16 cellular contexts compared by ENCODE assay signal in the genomic region with DNA sequence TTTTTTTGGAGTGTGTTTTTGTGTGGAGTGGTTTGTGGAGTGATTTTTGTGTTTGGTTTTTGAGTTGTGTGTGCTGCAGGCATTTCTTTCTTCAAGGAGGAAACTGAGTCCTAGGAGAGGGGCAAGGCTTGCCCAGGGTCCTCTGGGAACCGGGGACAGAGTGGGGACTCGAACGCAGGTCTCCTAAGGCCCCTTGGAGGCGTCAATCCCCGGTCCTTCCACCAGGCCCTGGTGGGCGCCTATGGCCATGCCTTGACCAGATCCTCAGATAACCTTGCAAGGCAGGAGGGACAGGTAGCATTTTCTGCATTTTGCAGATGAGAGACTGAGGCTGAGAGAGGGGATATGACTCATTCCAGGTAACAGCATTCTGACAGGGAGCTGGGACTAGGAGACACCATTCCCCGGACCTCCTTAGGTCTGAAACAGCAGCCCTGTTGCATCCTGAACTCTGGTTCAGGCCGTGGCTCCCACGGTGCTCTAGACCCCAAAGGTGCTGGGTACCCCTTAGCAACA. TPM values are rescaled to one million over a fixed set of nuclear protein-coding genes. Genes with fewer than 3 reads are reported as not detected.
A peak's percentile ranks its signal among the peaks of the same experiment; 100 is the strongest.
DNase-seq lines count a peak whose midpoint lies in the region; TF ChIP-seq lines count a peak whose summit lies in the region.
"Had no signal": no experiment of that assay in that cellular context is flagged by ENCODE, and none has a peak within 500 bp of the region (broad histone marks: within the 10 kb centered on the region; RNA-seq: fewer than 3 reads in every experiment).

No MANE protein-coding gene starts in this region.

- DNase-seq in endodermal cell (no peak), mesendoderm (peak; percentile 6), ovary (no peak), putamen (ENCODE audit: low spot score) (no peak), NCI-H1436 treated with DMSO at 0.1 percent for 48 hours (lab: John Stamatoyannopoulos, UW) (no peak)
- DNase-seq in T-helper 2 cell treated with Interferon-gamma antibody and Interleukin-4, amounts not matched to agents 5 μg/mL and 100 μg/mL, for 36 hours (ENCODE audit: low spot score), result no peak
- DNase-seq: CD8-positive, alpha-beta T cell; COR-L47; DMS53; GF-D8; H9 had no signal

- H3K9me3 ChIP-seq in BLaER1, result no peaks in the 10 kb centered on the region
- no peaks in the 10 kb centered on the region for H3K9me3 ChIP-seq in Loucy (ENCODE audit: insufficient read depth, low read depth, low read length)
- H3K9me3 ChIP-seq in endodermal cell (ENCODE audit: control insufficient read depth, low read length), result no peaks in the 10 kb centered on the region
- H3K9me3 ChIP-seq in ovary, result no peaks in the 10 kb centered on the region

- H3K27me3 Mint-ChIP-seq in endodermal cell (ENCODE audit: insufficient read depth), result no peaks in the 10 kb centered on the region
- H3K27me3 Mint-ChIP-seq in T-helper 2 cell treated with Interferon-gamma antibody and Interleukin-4, amounts not matched to agents 5 μg/mL and 100 μg/mL, for 36 hours (ENCODE audit: low read depth), result peaks cover 9% of the 10 kb centered on the region
- H3K27me3 Mint-ChIP-seq: B cell had no signal

- H3K4ac ChIP-seq in mesendoderm (ENCODE audit: low read depth, low read length), result no peak overlapping the region

- no peak overlapping the region for H2BK120ac ChIP-seq in mesendoderm (ENCODE audit: low read depth, low read length)

- no peak for TF ChIP-seq POLR2A in ovary (IDR thresholded peaks at IDR 0.05)

- H3K4me3 ChIP-seq in BLaER1 (no peak overlapping the region), Loucy (ENCODE audit: low read length, poor library complexity, severe bottlenecking) (no peak overlapping the region), endodermal cell (ENCODE audit: low read length) (no peak overlapping the region), mesendoderm (ENCODE audit: low read length) (no peak overlapping the region), ovary (no peak overlapping the region)
- H3K4me3 ChIP-seq: GM23338 had no signal

- H3K36me3 ChIP-seq in BLaER1 (no peaks in the 10 kb centered on the region), Loucy (ENCODE audit: insufficient read depth, low read length) (no peaks in the 10 kb centered on the region), endodermal cell (ENCODE audit: control insufficient read depth, insufficient read depth, low read length) (no peaks in the 10 kb centered on the region), mesendoderm (ENCODE audit: control insufficient read depth, insufficient read depth, low read length) (no peaks in the 10 kb centered on the region), ovary (no peaks in the 10 kb centered on the region)

- H3K18ac ChIP-seq in mesendoderm (ENCODE audit: low read length), result no peak overlapping the region

- H3K4me1 ChIP-seq in BLaER1 (peaks cover 43% of the 10 kb centered on the region), Loucy (ENCODE audit: insufficient read depth, low read length, poor library complexity, severe bottlenecking) (peaks cover 15% of the 10 kb centered on the region), endodermal cell (ENCODE audit: control insufficient read depth, insufficient read depth, low read length) (peaks cover 8% of the 10 kb centered on the region), mesendoderm (ENCODE audit: control insufficient read depth, low read depth, low read length) (peaks cover 9% of the 10 kb centered on the region), ovary (ENCODE audit: insufficient read depth) (no peaks in the 10 kb centered on the region)

- 0 out of 2 replicates have a peak overlapping the region, but pooled peaks have one; percentile 10 for H3K9ac ChIP-seq in BLaER1
- peak overlapping the region; percentile 26 for H3K9ac ChIP-seq in Loucy (ENCODE audit: low read depth, low read length, poor library complexity, severe bottlenecking)
- H3K9ac ChIP-seq in endodermal cell (ENCODE audit: extremely low read depth, low read length, poor library complexity, severe bottlenecking), result no peak overlapping the region
- H3K9ac ChIP-seq in mesendoderm (ENCODE audit: low read length), result no peak overlapping the region

- H3K23ac ChIP-seq in mesendoderm (ENCODE audit: low read length), result no peak overlapping the region

- H3K4me1 Mint-ChIP-seq in endodermal cell, result peaks cover 22% of the 10 kb centered on the region
- no peaks in the 10 kb centered on the region for H3K4me1 Mint-ChIP-seq in T-helper 2 cell treated with Interferon-gamma antibody and Interleukin-4, amounts not matched to agents 5 μg/mL and 100 μg/mL, for 36 hours (ENCODE audit: low read depth)
- H3K4me1 Mint-ChIP-seq: B cell, CD14-positive monocyte had no signal

- TF ChIP-seq CTCF in Loucy (conservative IDR thresholded peaks at IDR 0.05; ENCODE audit: low read length), result no peak
- TF ChIP-seq CTCF in endodermal cell (conservative IDR thresholded peaks at IDR 0.05), result no peak
- no peak for TF ChIP-seq CTCF in ovary (IDR thresholded peaks at IDR 0.05)

- H3K9me3 Mint-ChIP-seq in endodermal cell, result no peaks in the 10 kb centered on the region
- H3K9me3 Mint-ChIP-seq in T-helper 2 cell treated with Interferon-gamma antibody and Interleukin-4, amounts not matched to agents 5 μg/mL and 100 μg/mL, for 36 hours, result no peaks in the 10 kb centered on the region
- H3K9me3 Mint-ChIP-seq: CD14-positive monocyte; CD8-positive, alpha-beta T cell; GM23338 had no signal

- H4K8ac ChIP-seq in mesendoderm (ENCODE audit: low read depth, low read length), result no peak overlapping the region

- no peaks in the 10 kb centered on the region for H3K9me2 ChIP-seq in Loucy (replicated peaks; ENCODE audit: low read depth, low read length)

- H3K56ac ChIP-seq in mesendoderm (ENCODE audit: low read length), result no peak overlapping the region

- H3K79me1 ChIP-seq in mesendoderm (ENCODE audit: low read length), result no peaks in the 10 kb centered on the region

- H3K27ac ChIP-seq in BLaER1, result no peak overlapping the region
- no peak overlapping the region for H3K27ac ChIP-seq in endodermal cell (ENCODE audit: low read depth, low read length)
- no peak overlapping the region for H3K27ac ChIP-seq in mesendoderm (ENCODE audit: low read depth, low read length)
- no peak overlapping the region for H3K27ac ChIP-seq in ovary

- H3K79me2 ChIP-seq in Loucy (ENCODE audit: insufficient read depth, low read length) (no peaks in the 10 kb centered on the region), mesendoderm (ENCODE audit: control insufficient read depth, insufficient read depth, low read length) (no peaks in the 10 kb centered on the region)

- H4K20me1 ChIP-seq in BLaER1 (no peaks in the 10 kb centered on the region), Loucy (ENCODE audit: insufficient read depth, low read length, poor library complexity, severe bottlenecking) (no peaks in the 10 kb centered on the region)

- no peaks in the 10 kb centered on the region for H3K36me3 Mint-ChIP-seq in endodermal cell (ENCODE audit: low read depth)
- H3K36me3 Mint-ChIP-seq in T-helper 2 cell treated with Interferon-gamma antibody and Interleukin-4, amounts not matched to agents 5 μg/mL and 100 μg/mL, for 36 hours (ENCODE audit: low read depth), result no peaks in the 10 kb centered on the region
- H3K36me3 Mint-ChIP-seq: CD14-positive monocyte; CD8-positive, alpha-beta T cell had no signal

- H3K4me3 Mint-ChIP-seq in endodermal cell, result no peak overlapping the region
- H3K4me3 Mint-ChIP-seq in T-helper 2 cell treated with Interferon-gamma antibody and Interleukin-4, amounts not matched to agents 5 μg/mL and 100 μg/mL, for 36 hours, result no peak overlapping the region
- H3K4me3 Mint-ChIP-seq: B cell; CD14-positive monocyte; CD8-positive, alpha-beta T cell; GM23338; H9 had no signal

- no peak overlapping the region for H2BK5ac ChIP-seq in mesendoderm (ENCODE audit: low read length)

- 80 to 89% methylated on average over 4 to 9 of the region's 9 CpGs for WGBS in endodermal cell (ENCODE audit: insufficient coverage in 1 of 2, insufficient read length in 1 of 2), 2 experiments
- WGBS in mesendoderm (ENCODE audit: extremely low coverage, insufficient coverage, low lambda C conversion rate), result no CpG with 5 or more reads among the region's 9 CpGs
- 91 to 97% (median 93%) methylated on average over 9 of the region's 9 CpGs for WGBS in ovary, 3 donors

- H3K27me3 ChIP-seq in BLaER1 (no peaks in the 10 kb centered on the region), Loucy (ENCODE audit: insufficient read depth, low read length, poor library complexity, severe bottlenecking) (no peaks in the 10 kb centered on the region), endodermal cell (ENCODE audit: control insufficient read depth, insufficient read depth, low read length, poor library complexity, severe bottlenecking) (no peaks in the 10 kb centered on the region), mesendoderm (ENCODE audit: insufficient read depth, low read length, poor library complexity) (no peaks in the 10 kb centered on the region), ovary (no peaks in the 10 kb centered on the region)

- H3K4me2 ChIP-seq in BLaER1 (peak overlapping the region; percentile 46), Loucy (ENCODE audit: low read depth, low read length, poor library complexity, severe bottlenecking) (peak overlapping the region; percentile 22), mesendoderm (ENCODE audit: low read length) (no peak overlapping the region)
- H3K4me2 ChIP-seq: GM23338 had no signal

- H2AFZ ChIP-seq in Loucy (ENCODE audit: low read length), result peak overlapping the region; percentile 73
- H2AFZ ChIP-seq: GM23338 had no signal

- peak overlapping the region; percentile 64 for H3K27ac Mint-ChIP-seq in endodermal cell
- H3K27ac Mint-ChIP-seq in T-helper 2 cell treated with Interferon-gamma antibody and Interleukin-4, amounts not matched to agents 5 μg/mL and 100 μg/mL, for 36 hours, result no peak overlapping the region
- H3K27ac Mint-ChIP-seq: B cell; CD14-positive monocyte; CD8-positive, alpha-beta T cell; GM23338 had no signal

- TF ChIP-seq EP300 in ovary (IDR thresholded peaks at IDR 0.05), result no peak

- intact Hi-C loops in ovary (cut with DNase I), result no loop called here

- no peak overlapping the region for H2BK15ac ChIP-seq in mesendoderm (replicated peaks; ENCODE audit: low read depth)

- H4K5ac ChIP-seq in mesendoderm (ENCODE audit: low read length), result no peak overlapping the region

- H2AK5ac ChIP-seq in mesendoderm (ENCODE audit: low read length), result no peak overlapping the region

- no peaks in the 10 kb centered on the region for H3F3A ChIP-seq in Loucy (ENCODE audit: low read depth)

RNA-seq across cellular contexts. Expression of gene MYO7A, which starts 39.1 kb away (rescaled TPM):
- 1 to 10 TPM; 2.4 to 2.7 TPM for total RNA-seq in endodermal cell
- 2.1 TPM for polyA plus RNA-seq in endodermal cell (2013, experiment 1 of 2)
- 1.7 TPM for polyA plus RNA-seq in endodermal cell (2013, experiment 2 of 2)
- 0.51 TPM for polyA plus RNA-seq in mesendoderm (2013, experiment 1 of 2)
- polyA plus RNA-seq in mesendoderm (2013, experiment 2 of 2), result 0.49 TPM
- 10 to 100 TPM in 4 of 7 donors, 1 to 10 TPM in 3; 4.3 to 18.7 (median 10.6) TPM for total RNA-seq in ovary
- polyA plus RNA-seq in ovary, result 1 to 10 TPM; 3.1 to 4.8 TPM

Comparison
In these comparisons a context has a peak if more than half of its experiments do, and no peak if none do; other contexts are left out.
1. H3K9ac ChIP-seq: peak in BLaER1 (single experiment) and Loucy (single experiment); none in endodermal cell (single experiment) and mesendoderm (single experiment).